In the genomic region with DNA sequence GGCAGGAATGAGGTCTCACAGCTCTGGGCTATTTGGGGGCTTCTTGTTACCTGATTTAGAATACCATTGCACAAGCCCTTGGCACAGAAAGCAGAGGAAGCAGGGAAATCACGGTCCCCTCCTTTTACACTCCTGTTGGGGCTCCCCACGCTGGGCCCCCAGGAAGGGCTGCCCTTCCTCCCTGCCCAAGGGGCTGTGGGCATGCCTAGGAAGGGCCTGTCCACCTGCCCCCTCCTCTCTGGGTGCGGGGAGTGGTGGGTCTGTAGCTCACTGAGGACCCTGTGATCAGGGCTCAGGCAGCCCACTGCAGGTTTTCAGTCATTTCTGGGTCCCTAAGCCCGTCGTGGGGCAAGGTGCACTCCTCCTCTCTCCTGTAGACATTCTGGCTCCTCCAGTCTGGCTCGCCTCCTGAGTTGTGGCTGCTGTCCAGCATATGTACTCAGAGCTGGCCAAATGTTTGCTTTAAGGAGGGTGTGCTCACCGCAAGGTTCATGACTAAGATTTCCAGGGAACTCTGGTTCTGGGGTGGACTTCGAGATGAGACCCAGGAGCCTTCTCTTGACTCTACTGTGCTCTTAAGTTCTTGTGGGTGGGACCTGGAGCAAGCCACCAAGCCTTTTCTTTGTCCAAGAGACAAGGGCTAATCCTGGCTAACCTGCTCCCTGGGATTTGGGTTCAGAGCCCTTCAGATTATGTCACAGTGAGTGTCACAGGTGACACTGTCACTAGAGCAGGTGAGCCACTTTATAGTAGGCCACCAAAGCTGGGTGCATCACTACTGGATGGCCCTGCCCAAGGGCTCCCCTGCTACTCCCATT, we compare ENCODE assay signal across 1 cellular context.
TF ChIP-seq lines count a peak whose summit lies in the region.

No MANE protein-coding gene starts in this region.

TF ChIP-seq in WTC11, 78 proteins besides CTCF, POLR2A, EP300 and RAD21 (continued from another document):
- TF ChIP-seq, protein P1, sequence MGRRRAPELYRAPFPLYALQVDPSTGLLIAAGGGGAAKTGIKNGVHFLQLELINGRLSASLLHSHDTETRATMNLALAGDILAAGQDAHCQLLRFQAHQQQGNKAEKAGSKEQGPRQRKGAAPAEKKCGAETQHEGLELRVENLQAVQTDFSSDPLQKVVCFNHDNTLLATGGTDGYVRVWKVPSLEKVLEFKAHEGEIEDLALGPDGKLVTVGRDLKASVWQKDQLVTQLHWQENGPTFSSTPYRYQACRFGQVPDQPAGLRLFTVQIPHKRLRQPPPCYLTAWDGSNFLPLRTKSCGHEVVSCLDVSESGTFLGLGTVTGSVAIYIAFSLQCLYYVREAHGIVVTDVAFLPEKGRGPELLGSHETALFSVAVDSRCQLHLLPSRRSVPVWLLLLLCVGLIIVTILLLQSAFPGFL (CRISPR knock-in tag; IDR thresholded peaks at IDR 0.05; ENCODE audit: borderline replicate concordance): no peak
TF ChIP-seq in WTC11: peak in this region for 0.
